Comparison of ENCODE assay signal across 14 cellular contexts in genomic region chrX:15714529-15714928, GRCh38. TPM values are rescaled to one million over a fixed set of nuclear protein-coding genes. Genes with fewer than 3 reads are reported as not detected.
DNase-seq lines count a peak whose midpoint lies in the region; ATAC-seq and TF ChIP-seq lines count a peak whose summit lies in the region.
"Had no signal": no experiment of that assay in that cellular context is flagged by ENCODE, and none has a peak within 500 bp of the region (broad histone marks: within the 10 kb centered on the region; RNA-seq: fewer than 3 reads in every experiment).

No MANE protein-coding gene starts in this region.

- H3K27me3 ChIP-seq in A673 (replicated peaks; ENCODE audit: insufficient read depth, low read depth, low read length, poor library complexity) (no peaks in the 10 kb centered on the region), tibial nerve (no peaks in the 10 kb centered on the region), upper lobe of right lung (no peaks in the 10 kb centered on the region)
- H3K27me3 ChIP-seq: tibial artery had no signal

- intact Hi-C loops in A673 (cut with micrococcal nuclease; ENCODE audit: unreplicated experiment), result no loop called here
- intact Hi-C loops in upper lobe of right lung (cut with DNase I), result no loop called here

- CTCF ChIA-PET in A673 (lab: Charles Lee), result no interaction called here

- H3K27ac ChIP-seq in A673 (ENCODE audit: low read depth, low read length, poor library complexity, severe bottlenecking), result no peak overlapping the region
- H3K27ac ChIP-seq in VCaP, result peak overlapping the region; percentile 46
- H3K27ac ChIP-seq in tibial nerve, result no peak overlapping the region
- no peak overlapping the region for H3K27ac ChIP-seq in upper lobe of right lung
- H3K27ac ChIP-seq: tibial artery had no signal

- H3K4me1 ChIP-seq in A673 (ENCODE audit: insufficient read depth, low read length, poor library complexity, severe bottlenecking) (no peaks in the 10 kb centered on the region), tibial nerve (no peaks in the 10 kb centered on the region), upper lobe of right lung (no peaks in the 10 kb centered on the region)
- H3K4me1 ChIP-seq: tibial artery had no signal

- TF ChIP-seq POLR2A in tibial nerve (IDR thresholded peaks at IDR 0.05), result no peak

- no TSS peak for BruUV-seq in A673 (replicated peaks; lab: Mats Ljungman, UMichigan)

- TF ChIP-seq EP300 in Ishikawa (IDR thresholded peaks at IDR 0.05; ENCODE audit: borderline replicate concordance) (no peak), tibial nerve (IDR thresholded peaks at IDR 0.05) (no peak)

- TF ChIP-seq RAD21 in Ishikawa (IDR thresholded peaks at IDR 0.05; ENCODE audit: low read depth), result no peak

- H3K36me3 ChIP-seq in A673 (ENCODE audit: insufficient read depth, low read length, poor library complexity, severe bottlenecking), result no peaks in the 10 kb centered on the region
- H3K36me3 ChIP-seq in tibial nerve, result no peaks in the 10 kb centered on the region
- H3K36me3 ChIP-seq in upper lobe of right lung, result no peaks in the 10 kb centered on the region
- H3K36me3 ChIP-seq: tibial artery had no signal

- no peak overlapping the region for H3K4me3 ChIP-seq in A673 (ENCODE audit: low read depth, low read length, poor library complexity, severe bottlenecking)
- no peak overlapping the region for H3K4me3 ChIP-seq in tibial nerve
- no peak overlapping the region for H3K4me3 ChIP-seq in upper lobe of right lung
- H3K4me3 ChIP-seq: tibial artery had no signal

- POLR2A ChIA-PET in A673 (lab: Charles Lee; ENCODE audit: low non-redundant PET), result no interaction called here

- ATAC-seq in HG02610 (IDR thresholded peaks at IDR 0.05; ENCODE audit: unreplicated experiment), result no peak
- ATAC-seq in upper lobe of right lung, result no peak
- ATAC-seq: activated naive CD8-positive, alpha-beta T cell treated with anti-CD3 and anti-CD28 coated beads, Interleukin-2, amount 50 U/mL, for 24 hours had no signal

- DNase-seq in A673 (ENCODE audit: low spot score) (peak; percentile 23), iPS-NIHi11 (ENCODE audit: low spot score) (peak; percentile 3), tibial nerve (ENCODE audit: low spot score in 2 of 2) (no peak), upper lobe of right lung (no peak), glomerular visceral epithelial cell (ENCODE audit: extremely low spot score) (no peak)
- DNase-seq: activated CD4-positive, CD25-positive, alpha-beta regulatory T cell; activated naive CD8-positive, alpha-beta T cell treated with anti-CD3 and anti-CD28 coated beads, Interleukin-2, amount 50 U/mL, for 24 hours; NCI-H2029; stimulated activated CD4-positive, alpha-beta T cell treated with anti-CD3 and anti-CD28 coated beads, Interleukin-15, amount 100 ng/mL, for 24 hours had no signal

- no peaks in the 10 kb centered on the region for H3K9me3 ChIP-seq in A673 (ENCODE audit: low read depth, low read length, poor library complexity, severe bottlenecking)
- no peaks in the 10 kb centered on the region for H3K9me3 ChIP-seq in tibial nerve
- H3K9me3 ChIP-seq in upper lobe of right lung, result no peaks in the 10 kb centered on the region
- H3K9me3 ChIP-seq: tibial artery had no signal

- no peak for TF ChIP-seq CTCF in A673 (conservative IDR thresholded peaks at IDR 0.05; ENCODE audit: low read depth, low read length)
- TF ChIP-seq CTCF in VCaP (conservative IDR thresholded peaks at IDR 0.05), result no peak
- TF ChIP-seq CTCF in tibial nerve (IDR thresholded peaks at IDR 0.05), result no peak
- TF ChIP-seq CTCF in upper lobe of right lung (IDR thresholded peaks at IDR 0.05), result no peak

- WGBS in tibial nerve, 2 donors, result 95 to 100% methylated on average over 1 of the region's 1 CpG

TF ChIP-seq in Ishikawa, 13 proteins besides CTCF, POLR2A, EP300 and RAD21:
- TF ChIP-seq ZBTB7A (IDR thresholded peaks at IDR 0.05; ENCODE audit: low read depth) (no peak), NFIC (IDR thresholded peaks at IDR 0.05) (peak; percentile 71), CREB1 (IDR thresholded peaks at IDR 0.05; ENCODE audit: low read depth) (no peak), FOXM1 (IDR thresholded peaks at IDR 0.05; ENCODE audit: borderline replicate concordance, low read depth) (no peak), TCF12 (IDR thresholded peaks at IDR 0.05; ENCODE audit: low read depth) (peak; percentile 34; the same call in 1 of the 2 replicates), MAX (IDR thresholded peaks at IDR 0.05) (0 out of 2 replicates have a peak, but pooled peaks have one; percentile 20), TEAD4 (IDR thresholded peaks at IDR 0.05) (no peak; the same call in 1 of the 2 replicates), CEBPB (IDR thresholded peaks at IDR 0.05) (no peak), YY1 (IDR thresholded peaks at IDR 0.05; ENCODE audit: low read depth) (no peak), TAF1 (IDR thresholded peaks at IDR 0.05; ENCODE audit: low read depth) (no peak)
- TF ChIP-seq, protein P1, sequence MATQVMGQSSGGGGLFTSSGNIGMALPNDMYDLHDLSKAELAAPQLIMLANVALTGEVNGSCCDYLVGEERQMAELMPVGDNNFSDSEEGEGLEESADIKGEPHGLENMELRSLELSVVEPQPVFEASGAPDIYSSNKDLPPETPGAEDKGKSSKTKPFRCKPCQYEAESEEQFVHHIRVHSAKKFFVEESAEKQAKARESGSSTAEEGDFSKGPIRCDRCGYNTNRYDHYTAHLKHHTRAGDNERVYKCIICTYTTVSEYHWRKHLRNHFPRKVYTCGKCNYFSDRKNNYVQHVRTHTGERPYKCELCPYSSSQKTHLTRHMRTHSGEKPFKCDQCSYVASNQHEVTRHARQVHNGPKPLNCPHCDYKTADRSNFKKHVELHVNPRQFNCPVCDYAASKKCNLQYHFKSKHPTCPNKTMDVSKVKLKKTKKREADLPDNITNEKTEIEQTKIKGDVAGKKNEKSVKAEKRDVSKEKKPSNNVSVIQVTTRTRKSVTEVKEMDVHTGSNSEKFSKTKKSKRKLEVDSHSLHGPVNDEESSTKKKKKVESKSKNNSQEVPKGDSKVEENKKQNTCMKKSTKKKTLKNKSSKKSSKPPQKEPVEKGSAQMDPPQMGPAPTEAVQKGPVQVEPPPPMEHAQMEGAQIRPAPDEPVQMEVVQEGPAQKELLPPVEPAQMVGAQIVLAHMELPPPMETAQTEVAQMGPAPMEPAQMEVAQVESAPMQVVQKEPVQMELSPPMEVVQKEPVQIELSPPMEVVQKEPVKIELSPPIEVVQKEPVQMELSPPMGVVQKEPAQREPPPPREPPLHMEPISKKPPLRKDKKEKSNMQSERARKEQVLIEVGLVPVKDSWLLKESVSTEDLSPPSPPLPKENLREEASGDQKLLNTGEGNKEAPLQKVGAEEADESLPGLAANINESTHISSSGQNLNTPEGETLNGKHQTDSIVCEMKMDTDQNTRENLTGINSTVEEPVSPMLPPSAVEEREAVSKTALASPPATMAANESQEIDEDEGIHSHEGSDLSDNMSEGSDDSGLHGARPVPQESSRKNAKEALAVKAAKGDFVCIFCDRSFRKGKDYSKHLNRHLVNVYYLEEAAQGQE (IDR thresholded peaks at IDR 0.05; ENCODE audit: low read depth), result no peak
TF ChIP-seq in Ishikawa: peak in this region for 3.

RNA-seq across cellular contexts. Expression of gene CA5B, which starts 23.5 kb away (rescaled TPM):
- total RNA-seq in A673 (2021), result 9.4 and 13.2 TPM in 2 replicates
- total RNA-seq in tibial nerve, result 10 to 100 TPM in 3 of 4 donors, 1 to 10 TPM in 1; 9.6 to 17.6 (median 12.5) TPM
- 11.2 TPM for total RNA-seq in upper lobe of right lung

RNA-seq across cellular contexts. Expression of gene CLTRN, which starts 49.9 kb away (rescaled TPM):
- total RNA-seq in A673 (2021), result 0.26 TPM in 1 of 2 replicates, not detected in the other
- 1 to 10 TPM in 2 of 4 donors, not detected in 2; 1.0 to 1.1 TPM for total RNA-seq in tibial nerve
- total RNA-seq in upper lobe of right lung, result 0.90 TPM
- total RNA-seq: osteocyte had no signal

Comparison
In these comparisons a context has a peak if more than half of its experiments do, and no peak if none do; other contexts are left out.
1. DNase-seq: peak in A673 (single experiment) and iPS-NIHi11 (single experiment); none in tibial nerve (0 of 2), upper lobe of right lung (single experiment) and glomerular visceral epithelial cell (single experiment).